Comparison of ENCODE assay signal across 1 cellular context in the genomic region with DNA sequence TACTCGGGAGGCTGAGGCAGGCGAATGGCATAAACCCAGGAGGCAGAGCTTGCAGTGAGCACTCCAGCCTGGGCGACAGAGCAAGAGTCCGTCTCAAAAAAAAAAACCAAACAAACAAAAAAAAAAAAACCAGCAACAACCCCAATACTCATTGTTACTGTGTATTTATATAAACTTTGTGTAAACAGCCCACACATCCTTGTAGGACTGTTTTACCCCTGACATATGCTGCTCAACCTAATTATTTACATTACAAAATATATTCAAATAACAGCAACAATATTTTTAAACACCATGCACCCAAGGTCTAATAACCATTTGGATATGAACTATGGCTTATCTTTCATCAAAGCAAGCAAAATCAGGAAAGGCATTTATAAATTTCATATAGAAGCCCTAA.
TF ChIP-seq lines count a peak whose summit lies in the region.

No MANE protein-coding gene starts in this region.

TF ChIP-seq in liver, 16 proteins besides CTCF, POLR2A, EP300 and RAD21 (continued from another document):
- TF ChIP-seq, protein P1, sequence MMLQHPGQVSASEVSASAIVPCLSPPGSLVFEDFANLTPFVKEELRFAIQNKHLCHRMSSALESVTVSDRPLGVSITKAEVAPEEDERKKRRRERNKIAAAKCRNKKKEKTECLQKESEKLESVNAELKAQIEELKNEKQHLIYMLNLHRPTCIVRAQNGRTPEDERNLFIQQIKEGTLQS (IDR thresholded peaks at IDR 0.05) = no peak
- TF ChIP-seq RXRA (IDR thresholded peaks at IDR 0.05) = no peak
- no peak for TF ChIP-seq FOXA2 (IDR thresholded peaks at IDR 0.05)
- TF ChIP-seq EGR1 (IDR thresholded peaks at IDR 0.05; ENCODE audit: low read depth in 2 of 2) = no peak
- no peak for TF ChIP-seq FOXA1 (IDR thresholded peaks at IDR 0.05)
- TF ChIP-seq GABPA (IDR thresholded peaks at IDR 0.05 in 1 of 2, conservative IDR thresholded peaks at IDR 0.05 in 1 of 2) = no peak
- TF ChIP-seq HNF4G (IDR thresholded peaks at IDR 0.05) = no peak
- no peak for TF ChIP-seq NR2F2 (IDR thresholded peaks at IDR 0.05)
- no peak for TF ChIP-seq HNF4A (conservative IDR thresholded peaks at IDR 0.05)
- no peak for TF ChIP-seq JUND (IDR thresholded peaks at IDR 0.05)
- TF ChIP-seq, protein P2, sequence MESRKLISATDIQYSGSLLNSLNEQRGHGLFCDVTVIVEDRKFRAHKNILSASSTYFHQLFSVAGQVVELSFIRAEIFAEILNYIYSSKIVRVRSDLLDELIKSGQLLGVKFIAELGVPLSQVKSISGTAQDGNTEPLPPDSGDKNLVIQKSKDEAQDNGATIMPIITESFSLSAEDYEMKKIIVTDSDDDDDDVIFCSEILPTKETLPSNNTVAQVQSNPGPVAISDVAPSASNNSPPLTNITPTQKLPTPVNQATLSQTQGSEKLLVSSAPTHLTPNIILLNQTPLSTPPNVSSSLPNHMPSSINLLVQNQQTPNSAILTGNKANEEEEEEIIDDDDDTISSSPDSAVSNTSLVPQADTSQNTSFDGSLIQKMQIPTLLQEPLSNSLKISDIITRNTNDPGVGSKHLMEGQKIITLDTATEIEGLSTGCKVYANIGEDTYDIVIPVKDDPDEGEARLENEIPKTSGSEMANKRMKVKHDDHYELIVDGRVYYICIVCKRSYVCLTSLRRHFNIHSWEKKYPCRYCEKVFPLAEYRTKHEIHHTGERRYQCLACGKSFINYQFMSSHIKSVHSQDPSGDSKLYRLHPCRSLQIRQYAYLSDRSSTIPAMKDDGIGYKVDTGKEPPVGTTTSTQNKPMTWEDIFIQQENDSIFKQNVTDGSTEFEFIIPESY (IDR thresholded peaks at IDR 0.05) = no peak
- TF ChIP-seq, protein P3, sequence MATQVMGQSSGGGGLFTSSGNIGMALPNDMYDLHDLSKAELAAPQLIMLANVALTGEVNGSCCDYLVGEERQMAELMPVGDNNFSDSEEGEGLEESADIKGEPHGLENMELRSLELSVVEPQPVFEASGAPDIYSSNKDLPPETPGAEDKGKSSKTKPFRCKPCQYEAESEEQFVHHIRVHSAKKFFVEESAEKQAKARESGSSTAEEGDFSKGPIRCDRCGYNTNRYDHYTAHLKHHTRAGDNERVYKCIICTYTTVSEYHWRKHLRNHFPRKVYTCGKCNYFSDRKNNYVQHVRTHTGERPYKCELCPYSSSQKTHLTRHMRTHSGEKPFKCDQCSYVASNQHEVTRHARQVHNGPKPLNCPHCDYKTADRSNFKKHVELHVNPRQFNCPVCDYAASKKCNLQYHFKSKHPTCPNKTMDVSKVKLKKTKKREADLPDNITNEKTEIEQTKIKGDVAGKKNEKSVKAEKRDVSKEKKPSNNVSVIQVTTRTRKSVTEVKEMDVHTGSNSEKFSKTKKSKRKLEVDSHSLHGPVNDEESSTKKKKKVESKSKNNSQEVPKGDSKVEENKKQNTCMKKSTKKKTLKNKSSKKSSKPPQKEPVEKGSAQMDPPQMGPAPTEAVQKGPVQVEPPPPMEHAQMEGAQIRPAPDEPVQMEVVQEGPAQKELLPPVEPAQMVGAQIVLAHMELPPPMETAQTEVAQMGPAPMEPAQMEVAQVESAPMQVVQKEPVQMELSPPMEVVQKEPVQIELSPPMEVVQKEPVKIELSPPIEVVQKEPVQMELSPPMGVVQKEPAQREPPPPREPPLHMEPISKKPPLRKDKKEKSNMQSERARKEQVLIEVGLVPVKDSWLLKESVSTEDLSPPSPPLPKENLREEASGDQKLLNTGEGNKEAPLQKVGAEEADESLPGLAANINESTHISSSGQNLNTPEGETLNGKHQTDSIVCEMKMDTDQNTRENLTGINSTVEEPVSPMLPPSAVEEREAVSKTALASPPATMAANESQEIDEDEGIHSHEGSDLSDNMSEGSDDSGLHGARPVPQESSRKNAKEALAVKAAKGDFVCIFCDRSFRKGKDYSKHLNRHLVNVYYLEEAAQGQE (IDR thresholded peaks at IDR 0.05) = no peak
- TF ChIP-seq TAF1 (conservative IDR thresholded peaks at IDR 0.05) = no peak
